In genomic region chr2:235460548-235461047, GRCh38 we compare ENCODE assay signal across 2 cellular contexts.
A peak's percentile ranks its signal among the peaks of the same experiment; 100 is the strongest.
TF ChIP-seq lines count a peak whose summit lies in the region.

No MANE protein-coding gene starts in this region.

TF ChIP-seq in IMR-90, 13 proteins besides CTCF, POLR2A, EP300 and RAD21:
- TF ChIP-seq CHD1 (IDR thresholded peaks at IDR 0.05; ENCODE audit: low read depth, low read length): no peak
- TF ChIP-seq ELK1 (IDR thresholded peaks at IDR 0.05; ENCODE audit: borderline replicate concordance, low read depth, low read length): no peak
- TF ChIP-seq USF2 (IDR thresholded peaks at IDR 0.05; ENCODE audit: low read depth, low read length): no peak
- no peak for TF ChIP-seq BHLHE40 (IDR thresholded peaks at IDR 0.05; ENCODE audit: low read depth, low read length)
- peak; percentile 37; the same call in 1 of the 2 replicates for TF ChIP-seq MAFK (IDR thresholded peaks at IDR 0.05; ENCODE audit: low read depth, low read length)
- TF ChIP-seq NFE2L2 (IDR thresholded peaks at IDR 0.05; ENCODE audit: low read depth, low read length): no peak
- TF ChIP-seq MXI1 (IDR thresholded peaks at IDR 0.05; ENCODE audit: borderline replicate concordance, low read depth, low read length): no peak
- TF ChIP-seq FOS (IDR thresholded peaks at IDR 0.05; ENCODE audit: low read depth, low read length): no peak
- no peak for TF ChIP-seq SMC3 (IDR thresholded peaks at IDR 0.05; ENCODE audit: low read depth, low read length)
TF ChIP-seq in IMR-90: peak in this region for 1.

TF ChIP-seq in HepG2, 621 proteins besides CTCF, POLR2A, EP300 and RAD21:
- peak; percentile 63 for TF ChIP-seq MAFF (IDR thresholded peaks at IDR 0.05; ENCODE audit: low read depth, low read length)
- TF ChIP-seq ZSCAN29 (CRISPR knock-in tag; conservative IDR thresholded peaks at IDR 0.05): no peak
- TF ChIP-seq ZNF609 (CRISPR knock-in tag; IDR thresholded peaks at IDR 0.05; ENCODE audit: borderline replicate concordance): no peak
- TF ChIP-seq ZBTB33 (CRISPR knock-in tag; IDR thresholded peaks at IDR 0.05): peak; percentile 18; the same call in 1 of the 2 replicates
- no peak for TF ChIP-seq ZNF24 (IDR thresholded peaks at IDR 0.05)
- TF ChIP-seq MAFK (conservative IDR thresholded peaks at IDR 0.05 in 1 of 2, IDR thresholded peaks at IDR 0.05 in 1 of 2; ENCODE audit: low read length in 2 of 2): peak; percentile 81 to 82
- peak; percentile 30; the same call in 1 of the 2 replicates for TF ChIP-seq FOSL2 (CRISPR knock-in tag; IDR thresholded peaks at IDR 0.05)
